Comparison of ENCODE assay signal across 1 cellular context in the genomic region with DNA sequence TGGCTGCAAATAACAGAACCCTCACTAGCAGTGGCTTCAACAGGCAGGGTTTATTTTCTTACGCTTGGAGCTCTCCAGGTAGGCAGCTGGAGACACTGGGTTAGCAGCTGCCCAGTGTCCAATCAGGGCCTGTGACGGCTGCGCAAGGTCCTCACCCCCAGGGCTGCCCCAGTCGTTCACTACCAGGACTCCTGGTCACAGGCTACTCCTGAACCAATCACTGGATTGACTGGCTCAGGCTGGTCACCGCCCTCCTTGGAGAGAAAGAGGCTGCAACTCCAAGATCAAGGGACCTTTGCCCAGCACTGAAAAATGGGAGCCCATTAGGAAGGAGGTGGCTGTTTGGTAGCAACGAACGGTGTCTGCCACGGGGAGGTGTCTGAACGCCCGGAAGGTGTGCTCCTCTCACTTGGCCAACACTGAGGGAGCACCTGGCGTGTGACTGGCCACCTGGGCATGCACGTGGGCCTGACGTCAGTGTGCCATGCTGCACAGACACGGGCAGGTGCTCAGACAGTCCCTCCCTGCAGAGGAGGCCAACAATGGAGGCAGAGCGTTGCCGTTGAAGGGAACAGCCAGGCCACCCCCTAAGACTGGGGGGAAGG.
TF ChIP-seq lines count a peak whose summit lies in the region.

No MANE protein-coding gene starts in this region.

TF ChIP-seq in HepG2, 621 proteins besides CTCF, POLR2A, EP300 and RAD21 (continued from another document and continues in another):
- TF ChIP-seq, protein P1, sequence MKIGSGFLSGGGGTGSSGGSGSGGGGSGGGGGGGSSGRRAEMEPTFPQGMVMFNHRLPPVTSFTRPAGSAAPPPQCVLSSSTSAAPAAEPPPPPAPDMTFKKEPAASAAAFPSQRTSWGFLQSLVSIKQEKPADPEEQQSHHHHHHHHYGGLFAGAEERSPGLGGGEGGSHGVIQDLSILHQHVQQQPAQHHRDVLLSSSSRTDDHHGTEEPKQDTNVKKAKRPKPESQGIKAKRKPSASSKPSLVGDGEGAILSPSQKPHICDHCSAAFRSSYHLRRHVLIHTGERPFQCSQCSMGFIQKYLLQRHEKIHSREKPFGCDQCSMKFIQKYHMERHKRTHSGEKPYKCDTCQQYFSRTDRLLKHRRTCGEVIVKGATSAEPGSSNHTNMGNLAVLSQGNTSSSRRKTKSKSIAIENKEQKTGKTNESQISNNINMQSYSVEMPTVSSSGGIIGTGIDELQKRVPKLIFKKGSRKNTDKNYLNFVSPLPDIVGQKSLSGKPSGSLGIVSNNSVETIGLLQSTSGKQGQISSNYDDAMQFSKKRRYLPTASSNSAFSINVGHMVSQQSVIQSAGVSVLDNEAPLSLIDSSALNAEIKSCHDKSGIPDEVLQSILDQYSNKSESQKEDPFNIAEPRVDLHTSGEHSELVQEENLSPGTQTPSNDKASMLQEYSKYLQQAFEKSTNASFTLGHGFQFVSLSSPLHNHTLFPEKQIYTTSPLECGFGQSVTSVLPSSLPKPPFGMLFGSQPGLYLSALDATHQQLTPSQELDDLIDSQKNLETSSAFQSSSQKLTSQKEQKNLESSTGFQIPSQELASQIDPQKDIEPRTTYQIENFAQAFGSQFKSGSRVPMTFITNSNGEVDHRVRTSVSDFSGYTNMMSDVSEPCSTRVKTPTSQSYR (CRISPR knock-in tag; IDR thresholded peaks at IDR 0.05; ENCODE audit: borderline replicate concordance), result no peak
- TF ChIP-seq, protein P2, sequence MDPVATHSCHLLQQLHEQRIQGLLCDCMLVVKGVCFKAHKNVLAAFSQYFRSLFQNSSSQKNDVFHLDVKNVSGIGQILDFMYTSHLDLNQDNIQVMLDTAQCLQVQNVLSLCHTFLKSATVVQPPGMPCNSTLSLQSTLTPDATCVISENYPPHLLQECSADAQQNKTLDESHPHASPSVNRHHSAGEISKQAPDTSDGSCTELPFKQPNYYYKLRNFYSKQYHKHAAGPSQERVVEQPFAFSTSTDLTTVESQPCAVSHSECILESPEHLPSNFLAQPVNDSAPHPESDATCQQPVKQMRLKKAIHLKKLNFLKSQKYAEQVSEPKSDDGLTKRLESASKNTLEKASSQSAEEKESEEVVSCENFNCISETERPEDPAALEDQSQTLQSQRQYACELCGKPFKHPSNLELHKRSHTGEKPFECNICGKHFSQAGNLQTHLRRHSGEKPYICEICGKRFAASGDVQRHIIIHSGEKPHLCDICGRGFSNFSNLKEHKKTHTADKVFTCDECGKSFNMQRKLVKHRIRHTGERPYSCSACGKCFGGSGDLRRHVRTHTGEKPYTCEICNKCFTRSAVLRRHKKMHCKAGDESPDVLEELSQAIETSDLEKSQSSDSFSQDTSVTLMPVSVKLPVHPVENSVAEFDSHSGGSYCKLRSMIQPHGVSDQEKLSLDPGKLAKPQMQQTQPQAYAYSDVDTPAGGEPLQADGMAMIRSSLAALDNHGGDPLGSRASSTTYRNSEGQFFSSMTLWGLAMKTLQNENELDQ (CRISPR knock-in tag; IDR thresholded peaks at IDR 0.05; ENCODE audit: borderline replicate concordance), result no peak
- TF ChIP-seq, protein P3, sequence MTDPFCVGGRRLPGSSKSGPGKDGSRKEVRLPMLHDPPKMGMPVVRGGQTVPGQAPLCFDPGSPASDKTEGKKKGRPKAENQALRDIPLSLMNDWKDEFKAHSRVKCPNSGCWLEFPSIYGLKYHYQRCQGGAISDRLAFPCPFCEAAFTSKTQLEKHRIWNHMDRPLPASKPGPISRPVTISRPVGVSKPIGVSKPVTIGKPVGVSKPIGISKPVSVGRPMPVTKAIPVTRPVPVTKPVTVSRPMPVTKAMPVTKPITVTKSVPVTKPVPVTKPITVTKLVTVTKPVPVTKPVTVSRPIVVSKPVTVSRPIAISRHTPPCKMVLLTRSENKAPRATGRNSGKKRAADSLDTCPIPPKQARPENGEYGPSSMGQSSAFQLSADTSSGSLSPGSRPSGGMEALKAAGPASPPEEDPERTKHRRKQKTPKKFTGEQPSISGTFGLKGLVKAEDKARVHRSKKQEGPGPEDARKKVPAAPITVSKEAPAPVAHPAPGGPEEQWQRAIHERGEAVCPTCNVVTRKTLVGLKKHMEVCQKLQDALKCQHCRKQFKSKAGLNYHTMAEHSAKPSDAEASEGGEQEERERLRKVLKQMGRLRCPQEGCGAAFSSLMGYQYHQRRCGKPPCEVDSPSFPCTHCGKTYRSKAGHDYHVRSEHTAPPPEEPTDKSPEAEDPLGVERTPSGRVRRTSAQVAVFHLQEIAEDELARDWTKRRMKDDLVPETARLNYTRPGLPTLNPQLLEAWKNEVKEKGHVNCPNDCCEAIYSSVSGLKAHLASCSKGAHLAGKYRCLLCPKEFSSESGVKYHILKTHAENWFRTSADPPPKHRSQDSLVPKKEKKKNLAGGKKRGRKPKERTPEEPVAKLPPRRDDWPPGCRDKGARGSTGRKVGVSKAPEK (CRISPR knock-in tag; IDR thresholded peaks at IDR 0.05; ENCODE audit: borderline replicate concordance), result no peak
- no peak for TF ChIP-seq ZNF510 (CRISPR knock-in tag; IDR thresholded peaks at IDR 0.05; ENCODE audit: low read depth)
- TF ChIP-seq ATM (IDR thresholded peaks at IDR 0.05; ENCODE audit: borderline replicate concordance), result no peak
- TF ChIP-seq ZNF775 (CRISPR knock-in tag; IDR thresholded peaks at IDR 0.05; ENCODE audit: borderline replicate concordance), result no peak
- no peak for TF ChIP-seq SMARCC2 (IDR thresholded peaks at IDR 0.05)
- peak; percentile 49; the same call in 1 of the 2 replicates for TF ChIP-seq TARDBP (CRISPR knock-in tag; IDR thresholded peaks at IDR 0.05)
- no peak for TF ChIP-seq MEF2D (CRISPR knock-in tag; IDR thresholded peaks at IDR 0.05)
- no peak for TF ChIP-seq ARID2 (CRISPR knock-in tag; IDR thresholded peaks at IDR 0.05; ENCODE audit: borderline replicate concordance)
- peak; percentile 29; the same call in 1 of the 2 replicates for TF ChIP-seq EEA1 (CRISPR knock-in tag; IDR thresholded peaks at IDR 0.05; ENCODE audit: borderline replicate concordance)
- no peak for TF ChIP-seq ZNF652 (CRISPR knock-in tag; IDR thresholded peaks at IDR 0.05; ENCODE audit: borderline replicate concordance, low read depth)
- TF ChIP-seq, protein P4, sequence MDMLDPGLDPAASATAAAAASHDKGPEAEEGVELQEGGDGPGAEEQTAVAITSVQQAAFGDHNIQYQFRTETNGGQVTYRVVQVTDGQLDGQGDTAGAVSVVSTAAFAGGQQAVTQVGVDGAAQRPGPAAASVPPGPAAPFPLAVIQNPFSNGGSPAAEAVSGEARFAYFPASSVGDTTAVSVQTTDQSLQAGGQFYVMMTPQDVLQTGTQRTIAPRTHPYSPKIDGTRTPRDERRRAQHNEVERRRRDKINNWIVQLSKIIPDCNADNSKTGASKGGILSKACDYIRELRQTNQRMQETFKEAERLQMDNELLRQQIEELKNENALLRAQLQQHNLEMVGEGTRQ (IDR thresholded peaks at IDR 0.05; ENCODE audit: low read depth, low read length), result peak; percentile 55; the same call in 1 of the 2 replicates
- TF ChIP-seq, protein P4 (CRISPR knock-in tag; IDR thresholded peaks at IDR 0.05; ENCODE audit: borderline replicate concordance), result peak; percentile 62; the same call in 1 of the 2 replicates
- no peak for TF ChIP-seq ZNF878 (CRISPR knock-in tag; IDR thresholded peaks at IDR 0.05)
- TF ChIP-seq KDM3A (CRISPR knock-in tag; IDR thresholded peaks at IDR 0.05; ENCODE audit: low read depth), result no peak
- no peak for TF ChIP-seq ZNF296 (CRISPR knock-in tag; conservative IDR thresholded peaks at IDR 0.05)
- TF ChIP-seq ZNF317 (CRISPR knock-in tag; IDR thresholded peaks at IDR 0.05), result no peak
- TF ChIP-seq ZNF33B (CRISPR knock-in tag; IDR thresholded peaks at IDR 0.05), result no peak
- TF ChIP-seq TOE1 (CRISPR knock-in tag; IDR thresholded peaks at IDR 0.05), result no peak
- peak; percentile 36; the same call in 1 of the 2 replicates for TF ChIP-seq ZNF747 (CRISPR knock-in tag; IDR thresholded peaks at IDR 0.05; ENCODE audit: borderline replicate concordance)
- TF ChIP-seq LCORL (IDR thresholded peaks at IDR 0.05), result no peak
- TF ChIP-seq LCORL (CRISPR knock-in tag; IDR thresholded peaks at IDR 0.05), result no peak
- no peak for TF ChIP-seq ETV6 (CRISPR knock-in tag; conservative IDR thresholded peaks at IDR 0.05)
- TF ChIP-seq TBX2 (CRISPR knock-in tag; IDR thresholded peaks at IDR 0.05; ENCODE audit: borderline replicate concordance), result peak; percentile 78
- TF ChIP-seq CEBPB (IDR thresholded peaks at IDR 0.05; ENCODE audit: borderline replicate concordance, low read depth, low read length), result no peak
- peak; percentile 34; the same call in 1 of the 2 replicates for TF ChIP-seq RAD51 (IDR thresholded peaks at IDR 0.05; ENCODE audit: borderline replicate concordance)
- no peak for TF ChIP-seq ATAD3A (CRISPR knock-in tag; IDR thresholded peaks at IDR 0.05)
- TF ChIP-seq, protein P5, sequence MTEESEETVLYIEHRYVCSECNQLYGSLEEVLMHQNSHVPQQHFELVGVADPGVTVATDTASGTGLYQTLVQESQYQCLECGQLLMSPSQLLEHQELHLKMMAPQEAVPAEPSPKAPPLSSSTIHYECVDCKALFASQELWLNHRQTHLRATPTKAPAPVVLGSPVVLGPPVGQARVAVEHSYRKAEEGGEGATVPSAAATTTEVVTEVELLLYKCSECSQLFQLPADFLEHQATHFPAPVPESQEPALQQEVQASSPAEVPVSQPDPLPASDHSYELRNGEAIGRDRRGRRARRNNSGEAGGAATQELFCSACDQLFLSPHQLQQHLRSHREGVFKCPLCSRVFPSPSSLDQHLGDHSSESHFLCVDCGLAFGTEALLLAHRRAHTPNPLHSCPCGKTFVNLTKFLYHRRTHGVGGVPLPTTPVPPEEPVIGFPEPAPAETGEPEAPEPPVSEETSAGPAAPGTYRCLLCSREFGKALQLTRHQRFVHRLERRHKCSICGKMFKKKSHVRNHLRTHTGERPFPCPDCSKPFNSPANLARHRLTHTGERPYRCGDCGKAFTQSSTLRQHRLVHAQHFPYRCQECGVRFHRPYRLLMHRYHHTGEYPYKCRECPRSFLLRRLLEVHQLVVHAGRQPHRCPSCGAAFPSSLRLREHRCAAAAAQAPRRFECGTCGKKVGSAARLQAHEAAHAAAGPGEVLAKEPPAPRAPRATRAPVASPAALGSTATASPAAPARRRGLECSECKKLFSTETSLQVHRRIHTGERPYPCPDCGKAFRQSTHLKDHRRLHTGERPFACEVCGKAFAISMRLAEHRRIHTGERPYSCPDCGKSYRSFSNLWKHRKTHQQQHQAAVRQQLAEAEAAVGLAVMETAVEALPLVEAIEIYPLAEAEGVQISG (CRISPR knock-in tag; IDR thresholded peaks at IDR 0.05), result no peak; the same call in 1 of the 2 replicates
- TF ChIP-seq, protein P6, sequence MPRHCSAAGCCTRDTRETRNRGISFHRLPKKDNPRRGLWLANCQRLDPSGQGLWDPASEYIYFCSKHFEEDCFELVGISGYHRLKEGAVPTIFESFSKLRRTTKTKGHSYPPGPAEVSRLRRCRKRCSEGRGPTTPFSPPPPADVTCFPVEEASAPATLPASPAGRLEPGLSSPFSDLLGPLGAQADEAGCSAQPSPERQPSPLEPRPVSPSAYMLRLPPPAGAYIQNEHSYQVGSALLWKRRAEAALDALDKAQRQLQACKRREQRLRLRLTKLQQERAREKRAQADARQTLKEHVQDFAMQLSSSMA (CRISPR knock-in tag; IDR thresholded peaks at IDR 0.05), result 0 out of 2 replicates have a peak, but pooled peaks have one; percentile 35
- TF ChIP-seq TP53 (CRISPR knock-in tag; conservative IDR thresholded peaks at IDR 0.05), result no peak
- TF ChIP-seq MZF1 (CRISPR knock-in tag; IDR thresholded peaks at IDR 0.05; ENCODE audit: borderline replicate concordance), result no peak
- TF ChIP-seq ZNF850 (CRISPR knock-in tag; conservative IDR thresholded peaks at IDR 0.05), result no peak
- TF ChIP-seq MATR3 (CRISPR knock-in tag; IDR thresholded peaks at IDR 0.05), result no peak
- TF ChIP-seq, protein P7, sequence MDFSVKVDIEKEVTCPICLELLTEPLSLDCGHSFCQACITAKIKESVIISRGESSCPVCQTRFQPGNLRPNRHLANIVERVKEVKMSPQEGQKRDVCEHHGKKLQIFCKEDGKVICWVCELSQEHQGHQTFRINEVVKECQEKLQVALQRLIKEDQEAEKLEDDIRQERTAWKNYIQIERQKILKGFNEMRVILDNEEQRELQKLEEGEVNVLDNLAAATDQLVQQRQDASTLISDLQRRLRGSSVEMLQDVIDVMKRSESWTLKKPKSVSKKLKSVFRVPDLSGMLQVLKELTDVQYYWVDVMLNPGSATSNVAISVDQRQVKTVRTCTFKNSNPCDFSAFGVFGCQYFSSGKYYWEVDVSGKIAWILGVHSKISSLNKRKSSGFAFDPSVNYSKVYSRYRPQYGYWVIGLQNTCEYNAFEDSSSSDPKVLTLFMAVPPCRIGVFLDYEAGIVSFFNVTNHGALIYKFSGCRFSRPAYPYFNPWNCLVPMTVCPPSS (IDR thresholded peaks at IDR 0.05), result no peak
- no peak for TF ChIP-seq ZNF136 (CRISPR knock-in tag; IDR thresholded peaks at IDR 0.05; ENCODE audit: low read depth)
- no peak for TF ChIP-seq ZNF501 (CRISPR knock-in tag; IDR thresholded peaks at IDR 0.05)
- no peak for TF ChIP-seq CCDC6 (CRISPR knock-in tag; IDR thresholded peaks at IDR 0.05)
- TF ChIP-seq, protein P8, sequence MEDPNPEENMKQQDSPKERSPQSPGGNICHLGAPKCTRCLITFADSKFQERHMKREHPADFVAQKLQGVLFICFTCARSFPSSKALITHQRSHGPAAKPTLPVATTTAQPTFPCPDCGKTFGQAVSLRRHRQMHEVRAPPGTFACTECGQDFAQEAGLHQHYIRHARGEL (CRISPR knock-in tag; IDR thresholded peaks at IDR 0.05), result no peak
- TF ChIP-seq TAF15 (IDR thresholded peaks at IDR 0.05; ENCODE audit: low read depth, low read length, poor library complexity, severe bottlenecking), result no peak
